Comparison of ENCODE assay signal across 21 cellular contexts in the genomic region with DNA sequence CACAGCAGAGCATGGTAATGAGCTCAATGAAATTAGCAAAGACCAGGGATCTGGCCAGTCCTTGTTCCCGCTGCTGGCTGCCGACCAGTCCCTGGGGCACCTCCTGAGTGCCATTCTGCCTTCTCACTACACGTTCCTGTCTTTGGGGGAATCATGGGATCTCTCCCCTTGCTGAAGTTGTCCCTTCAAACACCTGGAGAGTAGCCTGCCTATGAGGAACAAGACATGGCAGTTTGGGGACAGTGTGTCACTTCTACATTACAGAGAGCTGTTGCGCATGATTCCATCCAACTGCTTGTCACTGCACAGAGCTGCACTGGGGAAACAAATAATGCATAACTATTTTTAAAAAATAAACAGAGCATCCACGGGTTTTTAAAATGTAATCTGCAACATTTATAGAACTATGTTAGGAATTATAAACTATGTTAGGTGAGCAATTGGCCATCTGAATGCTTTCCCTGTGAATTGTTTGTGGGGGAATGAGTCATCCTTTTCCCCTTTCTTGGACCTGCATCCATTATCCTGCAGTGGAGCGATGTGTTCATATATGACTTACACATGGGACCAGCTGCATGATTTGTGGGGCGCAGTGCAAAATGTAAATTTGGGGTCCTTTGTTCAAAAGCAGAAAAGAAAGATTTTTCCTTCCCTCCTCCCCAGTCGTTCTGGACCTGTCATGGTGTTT.
DNase-seq lines count a peak whose midpoint lies in the region; ATAC-seq, FAIRE-seq and TF ChIP-seq lines count a peak whose summit lies in the region.
"Had no signal": no experiment of that assay in that cellular context is flagged by ENCODE, and none has a peak within 500 bp of the region (broad histone marks: within the 10 kb centered on the region; RNA-seq: fewer than 3 reads in every experiment).

No MANE protein-coding gene starts in this region.

- DNase-seq in A549 (ENCODE audit: low read depth in 1 of 2, low spot score in 1 of 2) (no peak), GM03348 (ENCODE audit: low spot score) (peak; percentile 39), SJSA1 (ENCODE audit: low read depth in 1 of 2, low spot score in 2 of 2) (peak in 1 of 2 experiments; percentile 74), epithelial cell of esophagus (ENCODE audit: low read depth) (peak; percentile 42), mucosa of gallbladder (ENCODE audit: low spot score) (no peak), uterus (no peak)
- DNase-seq in activated CD8-positive, alpha-beta memory T cell treated with anti-CD3 and anti-CD28 coated beads for 24 hours = no peak
- DNase-seq: activated CD8-positive, alpha-beta T cell treated with anti-CD3 and anti-CD28 coated beads for 36 hours; lower lobe of right lung; MV-4-11; natural killer cell; NCI-H2081 treated with DMSO at 0.1 percent for 48 hours; NCI-H526 treated with DMSO at 0.1 percent for 48 hours; OCI-M1; stimulated activated CD4-positive, alpha-beta T cell treated with anti-CD3 and anti-CD28 coated beads, Interleukin-12 subunit alpha, Interleukin-12 subunit beta, amount 100 ng/mL, for 4 hours; stomach had no signal

- H3K4me1 ChIP-seq in A549 (peaks cover 31% of the 10 kb centered on the region), SJSA1 (replicated peaks) (peaks cover 42% of the 10 kb centered on the region), uterus (no peaks in the 10 kb centered on the region)
- H3K4me1 ChIP-seq: lower lobe of right lung, vagina had no signal

- no peaks in the 10 kb centered on the region for H3K27me3 ChIP-seq in SJSA1 (replicated peaks)
- no peaks in the 10 kb centered on the region for H3K27me3 ChIP-seq in uterus
- H3K27me3 ChIP-seq: stomach, vagina had no signal

- peak; percentile 73 for FAIRE-seq in A549 (lab: Jason Lieb, UNC)

- CTCF ChIA-PET in A549 (lab: Yijun Ruan, JAX) = interaction anchor here (1.5 kb wide), 1 partner anchor 378 kb away, joined by 5 read pairs; no protein-coding TSS in a partner anchor

- ATAC-seq in A549 = peak in 1 of 2 experiments; percentile 43; a peak in 1 of 6 replicates
- no peak for ATAC-seq in HG03457 (IDR thresholded peaks at IDR 0.05; ENCODE audit: unreplicated experiment)
- ATAC-seq: activated CD8-positive, alpha-beta T cell treated with anti-CD3 and anti-CD28 coated beads for 36 hours; HCT116; lower lobe of right lung; natural killer cell had no signal

- H3K9me3 ChIP-seq in A549 (no peaks in the 10 kb centered on the region), SJSA1 (replicated peaks) (no peaks in the 10 kb centered on the region), uterus (no peaks in the 10 kb centered on the region)
- H3K9me3 ChIP-seq: lower lobe of right lung, stomach, vagina had no signal

- intact Hi-C loops in uterus (cut with DNase I; ENCODE audit: low total_unique reads) = no loop called here

- H3K4me2 ChIP-seq in A549 = peak overlapping the region; percentile 40

- TF ChIP-seq EP300 in A549 (IDR thresholded peaks at IDR 0.05) = no peak

- POLR2A ChIA-PET in A549 (lab: Yijun Ruan, JAX) = no interaction called here

- H3K27ac ChIP-seq in A549 (peak overlapping the region in 1 of 2 experiments; percentile 53; a peak in 3 of 6 replicates), SJSA1 (peak overlapping the region; percentile 83), uterus (no peak overlapping the region)
- H3K27ac ChIP-seq: epithelial cell of prostate, lower lobe of right lung, stomach, vagina, VCaP had no signal

- no peak for TF ChIP-seq RAD21 in A549 (conservative IDR thresholded peaks at IDR 0.05 in 1 of 2, IDR thresholded peaks at IDR 0.05 in 1 of 2)

- no peak for TF ChIP-seq POLR2A in A549 (IDR thresholded peaks at IDR 0.05; ENCODE audit: low read length)
- TF ChIP-seq POLR2A in uterus (IDR thresholded peaks at IDR 0.05) = no peak

- H3K4me3 ChIP-seq in A549 (no peak overlapping the region), SJSA1 (no peak overlapping the region), epithelial cell of esophagus (ENCODE audit: low read length) (no peak overlapping the region), uterus (no peak overlapping the region)
- H3K4me3 ChIP-seq: lower lobe of right lung, stomach, vagina had no signal

- H3K36me3 ChIP-seq in SJSA1 (no peaks in the 10 kb centered on the region), uterus (no peaks in the 10 kb centered on the region)
- H3K36me3 ChIP-seq: lower lobe of right lung, stomach, vagina had no signal

- 50% methylated on average over 8 of the region's 8 CpGs for WGBS in A549 (ENCODE audit: missing lambda C conversion rate)

- no peak for TF ChIP-seq CTCF in A549 (IDR thresholded peaks at IDR 0.05)
- TF ChIP-seq CTCF in epithelial cell of esophagus (IDR thresholded peaks at IDR 0.05; ENCODE audit: insufficient read depth, low read depth, low read length, missing control alignments) = no peak
- no peak for TF ChIP-seq CTCF in uterus (IDR thresholded peaks at IDR 0.05)

TF ChIP-seq in A549, 52 proteins besides CTCF, POLR2A, EP300 and RAD21:
- TF ChIP-seq FOSL2 (IDR thresholded peaks at IDR 0.05) = 0 out of 2 replicates have a peak, but pooled peaks have one; percentile 11
- peak; percentile 69 for TF ChIP-seq FOSL2 (CRISPR knock-in tag; IDR thresholded peaks at IDR 0.05)
- 0 out of 2 replicates have a peak, but pooled peaks have one; percentile 23 for TF ChIP-seq JUNB (IDR thresholded peaks at IDR 0.05)
- TF ChIP-seq NPAS2 (CRISPR knock-in tag; IDR thresholded peaks at IDR 0.05; ENCODE audit: borderline replicate concordance) = no peak

Comparison
In these comparisons a context has a peak if more than half of its experiments do, and no peak if none do; other contexts are left out.
1. DNase-seq: peak in GM03348 (single experiment) and epithelial cell of esophagus (single experiment); none in A549 (0 of 2), mucosa of gallbladder (single experiment), activated CD8-positive, alpha-beta memory T cell treated with anti-CD3 and anti-CD28 coated beads for 24 hours (single experiment) and uterus (0 of 2).